ENCODE assay signal across 29 cellular contexts in the genomic region with DNA sequence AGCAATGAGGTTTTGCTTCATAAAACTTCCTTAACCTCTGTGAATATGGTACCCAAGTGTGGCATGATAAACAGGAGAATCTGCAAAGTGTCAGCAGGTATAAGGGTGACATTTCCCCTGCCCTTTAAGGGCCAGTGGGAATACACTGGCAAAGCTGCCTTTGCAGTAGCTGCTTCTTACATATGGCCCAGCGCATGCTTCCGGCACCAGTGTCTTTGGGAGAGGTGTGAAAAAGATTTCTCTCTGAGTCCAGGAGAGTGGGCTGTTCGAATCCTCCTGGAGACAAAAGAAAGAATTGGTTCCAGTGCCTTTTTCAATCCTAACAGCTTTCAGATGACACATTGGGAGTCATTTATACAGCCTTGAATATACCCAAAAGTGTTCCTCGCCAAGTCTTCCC.
"Had no signal": no experiment of that assay in that cellular context is flagged by ENCODE, and none has a peak within 500 bp of the region (broad histone marks: within the 10 kb centered on the region; RNA-seq: fewer than 3 reads in every experiment).

No MANE protein-coding gene starts in this region.

- DNase-seq: activated CD4-positive, alpha-beta memory T cell treated with anti-CD3 and anti-CD28 coated beads, Interleukin-2, amount 10 ng/mL, durations not matched to agents 7 days and 5 days; activated CD4-positive, alpha-beta T cell treated with anti-CD3 and anti-CD28 coated beads for 1 hour; activated CD4-positive, alpha-beta T cell treated with anti-CD3 and anti-CD28 coated beads for 36 hours; activated CD4-positive, alpha-beta T cell treated with anti-CD3 and anti-CD28 coated beads for 48 hours; activated CD4-positive, alpha-beta T cell treated with anti-CD3 and anti-CD28 coated beads, Interleukin-2, amount 10 ng/mL, durations not matched to agents 7 days and 5 days; activated CD4-positive, alpha-beta T cell treated with anti-CD3 and anti-CD28 coated beads, Interleukin-2, amount 50 U/mL, for 48 hours; activated CD4-positive, CD25-positive, alpha-beta regulatory T cell; activated CD8-positive, alpha-beta memory T cell treated with anti-CD3 and anti-CD28 coated beads for 24 hours; activated CD8-positive, alpha-beta memory T cell treated with anti-CD3 and anti-CD28 coated beads, Interleukin-2, amount 10 ng/mL, durations not matched to agents 7 days and 5 days; activated CD8-positive, alpha-beta memory T cell treated with anti-CD3 and anti-CD28 coated beads, Interleukin-2, amount 50 U/mL, for 48 hours; activated CD8-positive, alpha-beta T cell treated with anti-CD3 and anti-CD28 coated beads, Interleukin-2, amount 10 ng/mL, durations not matched to agents 7 days and 5 days; activated effector memory CD4-positive, alpha-beta T cell treated with Interleukin-2 at 50 U/mL for 16 hours; activated gamma-delta T cell; activated naive CD4-positive, alpha-beta T cell treated with anti-CD3 and anti-CD28 coated beads, Interleukin-2, amount 10 ng/mL, durations not matched to agents 7 days and 5 days; activated naive CD4-positive, alpha-beta T cell treated with Interleukin-2 at 50 U/mL for 16 hours; activated naive CD8-positive, alpha-beta T cell treated with anti-CD3 and anti-CD28 coated beads, Interleukin-2, amount 10 ng/mL, durations not matched to agents 7 days and 5 days; activated naive CD8-positive, alpha-beta T cell treated with anti-CD3 and anti-CD28 coated beads, Interleukin-2, amount 50 U/mL, for 24 hours; activated T-cell treated with anti-CD3 and anti-CD28 coated beads, Interleukin-2, amount 50 U/mL, for 24 hours; activated T-cell treated with anti-CD3 and anti-CD28 coated beads, Interleukin-2, amount 50 U/mL, for 48 hours; amygdala; central memory CD4-positive, alpha-beta T cell; T-helper 1 cell; T-helper 2 cell; T-helper 9 cell; WERI-Rb-1 had no signal

- ATAC-seq: activated CD4-positive, alpha-beta T cell treated with anti-CD3 and anti-CD28 coated beads for 36 hours; activated CD4-positive, CD25-positive, alpha-beta regulatory T cell treated with anti-CD3 and anti-CD28 coated beads, Interleukin-2, amount 50 U/mL, for 24 hours; activated CD8-positive, alpha-beta memory T cell treated with anti-CD3 and anti-CD28 coated beads, Interleukin-2, amount 10 ng/mL, durations not matched to agents 7 days and 5 days; activated CD8-positive, alpha-beta T cell treated with anti-CD3 and anti-CD28 coated beads, Interleukin-2, amount 10 ng/mL, durations not matched to agents 7 days and 5 days; activated naive CD8-positive, alpha-beta T cell treated with anti-CD3 and anti-CD28 coated beads, Interleukin-2, amount 50 U/mL, for 24 hours; WTC11 had no signal

- H3K4me1 ChIP-seq: ascending aorta, breast epithelium had no signal

- H3K27me3 ChIP-seq: ascending aorta, breast epithelium had no signal

- H3K4me3 ChIP-seq: ascending aorta, breast epithelium had no signal

- H3K27ac ChIP-seq: ascending aorta, breast epithelium, WERI-Rb-1 had no signal

- H3K36me3 ChIP-seq: ascending aorta, breast epithelium, WERI-Rb-1 had no signal

- H3K9me3 ChIP-seq: ascending aorta, breast epithelium had no signal
